ENCODE assay signal across 10 cellular contexts in genomic region chr5:139473565-139473964, GRCh38. TPM values are rescaled to one million over a fixed set of nuclear protein-coding genes. Genes with fewer than 3 reads are reported as not detected.
DNase-seq lines count a peak whose midpoint lies in the region; ATAC-seq and TF ChIP-seq lines count a peak whose summit lies in the region.
"Had no signal": no experiment of that assay in that cellular context is flagged by ENCODE, and none has a peak within 500 bp of the region (broad histone marks: within the 10 kb centered on the region; RNA-seq: fewer than 3 reads in every experiment).

No MANE protein-coding gene starts in this region.

- H3K4me1 Mint-ChIP-seq in Calu3 (ENCODE audit: low read depth, unreplicated experiment) (no peaks in the 10 kb centered on the region), immature natural killer cell (peaks cover 87 to 90% of the 10 kb centered on the region in 2 donors)

- H3K9me3 ChIP-seq in RWPE2 (ENCODE audit: severe bottlenecking): no peaks in the 10 kb centered on the region

- CTCF ChIA-PET in Calu3 (lab: Charles Lee): no interaction called here

- H3K36me3 Mint-ChIP-seq in Calu3 (ENCODE audit: insufficient read depth, unreplicated experiment) (no peaks in the 10 kb centered on the region), immature natural killer cell (peaks cover 2 to 22% (median 3%) of the 10 kb centered on the region in 3 donors)

- peaks cover 18% of the 10 kb centered on the region for H3K4me1 ChIP-seq in RWPE2 (ENCODE audit: insufficient read depth, poor library complexity, severe bottlenecking)

- no peak overlapping the region for H3K4me3 ChIP-seq in RWPE2 (ENCODE audit: severe bottlenecking)

- H3K27ac Mint-ChIP-seq in Calu3 (ENCODE audit: unreplicated experiment): no peak overlapping the region
- no peak overlapping the region for H3K27ac Mint-ChIP-seq in immature natural killer cell

- no TSS peak for BruUV-seq in Calu3 (replicated peaks; lab: Mats Ljungman, UMichigan)

- no peak overlapping the region for H3K4me3 Mint-ChIP-seq in Calu3 (ENCODE audit: low read depth, unreplicated experiment)
- H3K4me3 Mint-ChIP-seq in immature natural killer cell: peak overlapping the region in 2 of 5 donors; percentile 14 to 33

- intact Hi-C loops in Calu3 (cut with micrococcal nuclease; ENCODE audit: unreplicated experiment): no loop called here

- peaks cover 9% of the 10 kb centered on the region for H3K36me3 ChIP-seq in RWPE2 (ENCODE audit: low read depth)

- H3K27me3 Mint-ChIP-seq in Calu3 (ENCODE audit: unreplicated experiment) (peaks cover 33% of the 10 kb centered on the region), immature natural killer cell (ENCODE audit: low read depth in 3 of 3) (peaks cover 4 to 8% (median 5%) of the 10 kb centered on the region in 3 donors)

- peak overlapping the region; percentile 50 for H3K27ac ChIP-seq in RWPE2 (ENCODE audit: poor library complexity, severe bottlenecking)

- H3K9me3 Mint-ChIP-seq in Calu3 (ENCODE audit: low read depth, unreplicated experiment) (no peaks in the 10 kb centered on the region), immature natural killer cell (no peaks in the 10 kb centered on the region)

- peak; percentile 48 for DNase-seq in AG20443 (ENCODE audit: low spot score)
- DNase-seq in RWPE2 (ENCODE audit: low spot score): no peak
- peak; percentile 50 for DNase-seq in hepatic stellate cell (ENCODE audit: low spot score)
- DNase-seq in ecto neural progenitor cell (ENCODE audit: low spot score): no peak
- DNase-seq in Calu3: no peak
- no peak for DNase-seq in immature natural killer cell
- DNase-seq: activated CD4-positive, alpha-beta T cell treated with anti-CD3 and anti-CD28 coated beads, Interleukin-2, amount 50 U/mL, for 1 hour; DMS153; NCI-H187 treated with DMSO at 0.1 percent for 48 hours; stimulated activated CD4-positive, alpha-beta T cell treated with anti-CD3 and anti-CD28 coated beads, Interleukin-4, amount 100 ng/mL, for 1 hour had no signal

- TF ChIP-seq CTCF in RWPE2 (IDR thresholded peaks at IDR 0.05; ENCODE audit: poor library complexity, severe bottlenecking) (peak; percentile 16), Calu3 (IDR thresholded peaks at IDR 0.05; ENCODE audit: unreplicated experiment) (no peak)

- no peaks in the 10 kb centered on the region for H3K27me3 ChIP-seq in RWPE2 (ENCODE audit: insufficient read depth, poor library complexity, severe bottlenecking)

- ATAC-seq in RWPE2 (ENCODE audit: low read depth): peak; percentile 56

RNA-seq across cellular contexts. Expression of gene SMIM33, which starts 2.8 kb away (rescaled TPM):
- not detected in 2 replicates for total RNA-seq in Calu3 (2022)
- polyA plus RNA-seq in immature natural killer cell: not detected

RNA-seq across cellular contexts. Expression of gene STING1, which starts 9.0 kb away (rescaled TPM):
- total RNA-seq in Calu3 (2022): 34.1 and 79.6 TPM in 2 replicates
- 100 to 1,000 TPM in 2 of 3 donors, 10 to 100 TPM in 1; 67.8 to 150 (median 142) TPM for polyA plus RNA-seq in immature natural killer cell

RNA-seq across cellular contexts. Expression of gene ECSCR, which starts 11.0 kb away (rescaled TPM):
- not detected in 2 replicates for total RNA-seq in Calu3 (2022)
- under 1 TPM in 1 of 3 donors, not detected in 2; 0.73 TPM for polyA plus RNA-seq in immature natural killer cell

RNA-seq across cellular contexts. Expression of gene DNAJC18, which starts 34.2 kb away (rescaled TPM):
- 6.7 and 9.8 TPM in 2 replicates for total RNA-seq in Calu3 (2022)
- 1 to 10 TPM in 2 of 3 donors, not detected in 1; 3.7 to 4.3 TPM for polyA plus RNA-seq in immature natural killer cell

Comparison
In these comparisons a context has a peak if more than half of its experiments do, and no peak if none do; other contexts are left out.
1. DNase-seq: peak in AG20443 (single experiment) and hepatic stellate cell (single experiment); none in RWPE2 (single experiment), ecto neural progenitor cell (single experiment), Calu3 (single experiment) and immature natural killer cell (0 of 3).